Comparison of ENCODE assay signal across 8 cellular contexts in genomic region chr6:26536571-26537159, GRCh38. TPM values are rescaled to one million over a fixed set of nuclear protein-coding genes. Genes with fewer than 3 reads are reported as not detected.
DNase-seq lines count a peak whose midpoint lies in the region; FAIRE-seq and TF ChIP-seq lines count a peak whose summit lies in the region.

No MANE protein-coding gene starts in this region.

- no peaks in the 10 kb centered on the region for H3K9me3 ChIP-seq in neutrophil

- peaks cover 8% of the 10 kb centered on the region for H3K27me3 ChIP-seq in neutrophil

- H3K4me3 Mint-ChIP-seq in activated CD4-positive, alpha-beta memory T cell treated with anti-CD3 and anti-CD28 coated beads, Interleukin-2, amount 10 ng/mL, durations not matched to agents 7 days and 5 days = peak overlapping the region; percentile 94

- peaks cover 32 to 33% of the 10 kb centered on the region in 2 experiments for H3K4me1 ChIP-seq in neutrophil (ENCODE audit: control insufficient read depth in 1 of 2, insufficient read depth in 1 of 2, low read depth in 1 of 2, low read length in 1 of 2)

- TF ChIP-seq POLR2A in GM12891 (IDR thresholded peaks at IDR 0.05; ENCODE audit: low read depth, low read length) = no peak

- peak overlapping the region; percentile 98 for H3K27ac Mint-ChIP-seq in activated CD4-positive, alpha-beta memory T cell treated with anti-CD3 and anti-CD28 coated beads, Interleukin-2, amount 10 ng/mL, durations not matched to agents 7 days and 5 days

- H3K36me3 Mint-ChIP-seq in activated CD4-positive, alpha-beta memory T cell treated with anti-CD3 and anti-CD28 coated beads, Interleukin-2, amount 10 ng/mL, durations not matched to agents 7 days and 5 days (ENCODE audit: low read depth) = peaks cover 33% of the 10 kb centered on the region

- CTCF ChIA-PET in activated CD4-positive, alpha-beta memory T cell treated with anti-CD3 and anti-CD28 coated beads, Interleukin-2, amount 10 ng/mL, durations not matched to agents 7 days and 5 days (lab: Charles Lee) = interaction anchor here (0.6 to 3.4 kb wide), 10 partner anchors 14 to 367 kb away, joined by 3 to 19 read pairs (median 6); a partner anchor contains a TSS

- H3K27ac ChIP-seq in neutrophil = peak overlapping the region; percentile 87

- H3K9me3 Mint-ChIP-seq in activated CD4-positive, alpha-beta memory T cell treated with anti-CD3 and anti-CD28 coated beads, Interleukin-2, amount 10 ng/mL, durations not matched to agents 7 days and 5 days = no peaks in the 10 kb centered on the region

- no peak for FAIRE-seq in GM12891 (lab: Jason Lieb, UNC)

- H3K4me1 Mint-ChIP-seq in activated CD4-positive, alpha-beta memory T cell treated with anti-CD3 and anti-CD28 coated beads, Interleukin-2, amount 10 ng/mL, durations not matched to agents 7 days and 5 days = peaks cover 66% of the 10 kb centered on the region

- H3K4me3 ChIP-seq in neutrophil (ENCODE audit: low read depth in 1 of 2, low read length in 1 of 2) = peak overlapping the region; percentile 69 to 93

- H3K27me3 Mint-ChIP-seq in activated CD4-positive, alpha-beta memory T cell treated with anti-CD3 and anti-CD28 coated beads, Interleukin-2, amount 10 ng/mL, durations not matched to agents 7 days and 5 days = no peaks in the 10 kb centered on the region

- TF ChIP-seq CTCF in neutrophil (IDR thresholded peaks at IDR 0.05) = no peak

- DNase-seq in activated gamma-delta T cell treated with Interleukin-2 at 50 U/mL for 16 hours (peak; percentile 9), activated gamma-delta T cell (lab: John Stamatoyannopoulos, UW) (no peak), NAMALWA (ENCODE audit: low spot score) (peak; percentile 81), fibroblast of gingiva (ENCODE audit: low read depth) (peak; percentile 69), GM12891 (ENCODE audit: insufficient read length, low spot score) (no peak), SKM-1 (lab: John Stamatoyannopoulos, UW; ENCODE audit: unreplicated experiment) (no peak)
- DNase-seq in activated CD4-positive, alpha-beta memory T cell treated with anti-CD3 and anti-CD28 coated beads, Interleukin-2, amount 10 ng/mL, durations not matched to agents 7 days and 5 days = peak; percentile 55

- POLR2A ChIA-PET in activated CD4-positive, alpha-beta memory T cell treated with anti-CD3 and anti-CD28 coated beads, Interleukin-2, amount 10 ng/mL, durations not matched to agents 7 days and 5 days (lab: Charles Lee) = interaction anchor here (0.7 to 3.7 kb wide), 17 partner anchors 10 to 1301 kb away, joined by 3 to 52 read pairs (median 7); a partner anchor contains a TSS

- no peaks in the 10 kb centered on the region for H3K36me3 ChIP-seq in neutrophil

TF ChIP-seq in GM12891, 5 proteins besides CTCF, POLR2A, EP300 and RAD21:
- no peak for TF ChIP-seq POLR2AphosphoS5 (IDR thresholded peaks at IDR 0.05; ENCODE audit: low read depth, low read length)
- no peak for TF ChIP-seq TAF1 (IDR thresholded peaks at IDR 0.05; ENCODE audit: low read depth, low read length)
- no peak for TF ChIP-seq PAX5 (IDR thresholded peaks at IDR 0.05; ENCODE audit: insufficient read depth, low read length, severe bottlenecking)
- no peak for TF ChIP-seq SPI1 (IDR thresholded peaks at IDR 0.05; ENCODE audit: low read depth, low read length)
- no peak for TF ChIP-seq POU2F2 (IDR thresholded peaks at IDR 0.05; ENCODE audit: low read depth, low read length)

RNA-seq across cellular contexts. Expression of gene HMGN4, which starts 1.5 kb away (rescaled TPM):
- total RNA-seq in activated CD4-positive, alpha-beta memory T cell treated with anti-CD3 and anti-CD28 coated beads, Interleukin-2, amount 10 ng/mL, durations not matched to agents 7 days and 5 days = 100 to 1,000 TPM; 108 to 109 TPM
- 46.8 TPM for polyA plus RNA-seq in GM12891 (2012; ENCODE audit: low read depth, missing spikeins)

RNA-seq across cellular contexts. Expression of gene BTN1A1, which starts 36.6 kb away (rescaled TPM):
- total RNA-seq in activated CD4-positive, alpha-beta memory T cell treated with anti-CD3 and anti-CD28 coated beads, Interleukin-2, amount 10 ng/mL, durations not matched to agents 7 days and 5 days = not detected
- polyA plus RNA-seq in GM12891 (2012; ENCODE audit: low read depth, missing spikeins) = 0.14 TPM

Comparison
In these comparisons a context has a peak if more than half of its experiments do, and no peak if none do; other contexts are left out.
1. DNase-seq: peak in activated gamma-delta T cell treated with Interleukin-2 at 50 U/mL for 16 hours (single experiment), NAMALWA (single experiment), activated CD4-positive, alpha-beta memory T cell treated with anti-CD3 and anti-CD28 coated beads, Interleukin-2, amount 10 ng/mL, durations not matched to agents 7 days and 5 days (single experiment) and fibroblast of gingiva (single experiment); none in activated gamma-delta T cell (single experiment), GM12891 (single experiment) and SKM-1 (single experiment).